12 cellular contexts compared by ENCODE assay signal in genomic region chr7:151592868-151593486, GRCh38.
DNase-seq lines count a peak whose midpoint lies in the region; FAIRE-seq and TF ChIP-seq lines count a peak whose summit lies in the region.
"Had no signal": no experiment of that assay in that cellular context is flagged by ENCODE, and none has a peak within 500 bp of the region (broad histone marks: within the 10 kb centered on the region; RNA-seq: fewer than 3 reads in every experiment).

No MANE protein-coding gene starts in this region.

- TF ChIP-seq POLR2A in breast epithelium (IDR thresholded peaks at IDR 0.05), result no peak

- H3K4me3 Mint-ChIP-seq in MCF 10A (ENCODE audit: unreplicated experiment), result no peak overlapping the region
- H3K4me3 Mint-ChIP-seq in astrocyte (ENCODE audit: unreplicated experiment), result no peak overlapping the region
- H3K4me3 Mint-ChIP-seq: activated naive CD8-positive, alpha-beta T cell treated with anti-CD3 and anti-CD28 coated beads, Interleukin-2, amount 50 U/mL, for 24 hours had no signal

- no peaks in the 10 kb centered on the region for H3K27me3 ChIP-seq in breast epithelium
- H3K27me3 ChIP-seq in astrocyte (ENCODE audit: insufficient read depth, low read length), result no peaks in the 10 kb centered on the region

- H3K4me2 ChIP-seq in astrocyte (ENCODE audit: low read length), result peak overlapping the region; percentile 35

- intact Hi-C loops in MCF 10A (cut with micrococcal nuclease), result no loop called here
- intact Hi-C loops in breast epithelium (cut with DNase I; ENCODE audit: low total_unique reads), result no loop called here

- no peaks in the 10 kb centered on the region for H3K9me3 ChIP-seq in breast epithelium
- no peaks in the 10 kb centered on the region for H3K9me3 ChIP-seq in astrocyte (ENCODE audit: insufficient read depth, low read depth, low read length)

- CTCF ChIA-PET in MCF 10A (lab: Yijun Ruan, JAX), result interaction anchor here (0.7 to 0.8 kb wide), 2 partner anchors 72 to 167 kb away, joined by 3 read pairs; no protein-coding TSS in a partner anchor

- H2AFZ ChIP-seq in astrocyte (ENCODE audit: low read depth, low read length), result no peak overlapping the region

- no peaks in the 10 kb centered on the region for H3K4me1 ChIP-seq in breast epithelium
- H3K4me1 ChIP-seq in astrocyte (ENCODE audit: insufficient read depth, low read length), result peaks cover 22% of the 10 kb centered on the region

- FAIRE-seq in astrocyte (lab: Jason Lieb, UNC), result peak; percentile 75
- no peak for FAIRE-seq in urothelium cell line (lab: Jason Lieb, UNC)
- FAIRE-seq in D721Med (lab: Jason Lieb, UNC), result no peak

- H3K4me1 Mint-ChIP-seq in MCF 10A (ENCODE audit: insufficient read depth, unreplicated experiment), result peaks cover 27% of the 10 kb centered on the region
- peaks cover 17% of the 10 kb centered on the region for H3K4me1 Mint-ChIP-seq in astrocyte (ENCODE audit: low read depth, unreplicated experiment)
- H3K4me1 Mint-ChIP-seq: activated naive CD8-positive, alpha-beta T cell treated with anti-CD3 and anti-CD28 coated beads, Interleukin-2, amount 50 U/mL, for 24 hours had no signal

- BruUV-seq in MCF 10A (replicated peaks; lab: Mats Ljungman, UMichigan), result no TSS peak

- H3K27ac ChIP-seq in breast epithelium (no peak overlapping the region), astrocyte (ENCODE audit: low read depth, low read length) (peak overlapping the region; percentile 71)

- POLR2A ChIA-PET in MCF 10A (lab: Yijun Ruan, JAX), result interaction anchor here (0.6 to 1.1 kb wide), 5 partner anchors 8 to 583 kb away, joined by 3 to 4 read pairs (median 3); no protein-coding TSS in a partner anchor

- peak overlapping the region; percentile 31 for H3K9ac ChIP-seq in astrocyte (ENCODE audit: low read length)

- H3K27me3 Mint-ChIP-seq in MCF 10A (ENCODE audit: insufficient read depth, unreplicated experiment) (no peaks in the 10 kb centered on the region), astrocyte (ENCODE audit: low read depth, unreplicated experiment) (no peaks in the 10 kb centered on the region)
- H3K27me3 Mint-ChIP-seq: activated naive CD8-positive, alpha-beta T cell treated with anti-CD3 and anti-CD28 coated beads, Interleukin-2, amount 50 U/mL, for 24 hours had no signal

- no peak overlapping the region for H3K27ac Mint-ChIP-seq in MCF 10A (ENCODE audit: low read depth, unreplicated experiment)
- H3K27ac Mint-ChIP-seq in astrocyte (ENCODE audit: unreplicated experiment), result peak overlapping the region; percentile 97
- H3K27ac Mint-ChIP-seq: activated naive CD8-positive, alpha-beta T cell treated with anti-CD3 and anti-CD28 coated beads, Interleukin-2, amount 50 U/mL, for 24 hours had no signal

- no peaks in the 10 kb centered on the region for H4K20me1 ChIP-seq in astrocyte (ENCODE audit: insufficient read depth, low read length)

- H3K9me3 Mint-ChIP-seq in MCF 10A (ENCODE audit: unreplicated experiment) (no peaks in the 10 kb centered on the region), astrocyte (ENCODE audit: unreplicated experiment) (no peaks in the 10 kb centered on the region)
- H3K9me3 Mint-ChIP-seq: activated naive CD8-positive, alpha-beta T cell treated with anti-CD3 and anti-CD28 coated beads, Interleukin-2, amount 50 U/mL, for 24 hours had no signal

- H3K4me3 ChIP-seq in breast epithelium (no peak overlapping the region), astrocyte (ENCODE audit: insufficient read depth, low read depth, low read length) (no peak overlapping the region)

- peaks cover 70% of the 10 kb centered on the region for H3K79me2 ChIP-seq in astrocyte (ENCODE audit: insufficient read depth, low read length)

- TF ChIP-seq CTCF in MCF 10A (IDR thresholded peaks at IDR 0.05; ENCODE audit: unreplicated experiment), result no peak
- TF ChIP-seq CTCF in breast epithelium (IDR thresholded peaks at IDR 0.05), result no peak
- no peak for TF ChIP-seq CTCF in astrocyte (IDR thresholded peaks at IDR 0.05; ENCODE audit: insufficient read depth, low read depth, low read length)
- no peak for TF ChIP-seq CTCF in D721Med (IDR thresholded peaks at IDR 0.05; ENCODE audit: insufficient read depth, missing control alignments)

- DNase-seq in MCF 10A (ENCODE audit: unreplicated experiment) (peak; percentile 84), breast epithelium (ENCODE audit: low spot score in 2 of 2) (no peak), astrocyte (ENCODE audit: low read depth) (peak; percentile 99), glomerular visceral epithelial cell (ENCODE audit: extremely low spot score) (peak; percentile 87), urothelium cell line (ENCODE audit: low spot score) (peak; percentile 39), globus pallidus (ENCODE audit: low spot score) (no peak), D721Med (ENCODE audit: insufficient read length, low spot score) (no peak)
- DNase-seq in activated naive CD4-positive, alpha-beta T cell treated with anti-CD3 and anti-CD28 coated beads, Interleukin-2, amount 50 U/mL, for 16 hours, result no peak
- DNase-seq: activated naive CD8-positive, alpha-beta T cell treated with anti-CD3 and anti-CD28 coated beads, Interleukin-2, amount 50 U/mL, for 24 hours; AML-193; NCI-H1092 treated with DMSO at 0.1 percent for 48 hours; T-helper 1 cell had no signal

- H3K36me3 ChIP-seq in breast epithelium, result no peaks in the 10 kb centered on the region
- H3K36me3 ChIP-seq in astrocyte (ENCODE audit: insufficient read depth, low read length), result peaks cover 4% of the 10 kb centered on the region

- H3K36me3 Mint-ChIP-seq in MCF 10A (ENCODE audit: insufficient read depth, unreplicated experiment), result peaks cover 64% of the 10 kb centered on the region
- peaks cover 13% of the 10 kb centered on the region for H3K36me3 Mint-ChIP-seq in astrocyte (ENCODE audit: low read depth, unreplicated experiment)

Comparison
In these comparisons a context has a peak if more than half of its experiments do, and no peak if none do; other contexts are left out.
1. DNase-seq: peak in MCF 10A (single experiment), astrocyte (single experiment), glomerular visceral epithelial cell (single experiment) and urothelium cell line (single experiment); none in breast epithelium (0 of 2), activated naive CD4-positive, alpha-beta T cell treated with anti-CD3 and anti-CD28 coated beads, Interleukin-2, amount 50 U/mL, for 16 hours (single experiment), globus pallidus (single experiment) and D721Med (single experiment).